23 cellular contexts compared by ENCODE assay signal in genomic region chr22:35685731-35686130, GRCh38. TPM values are rescaled to one million over a fixed set of nuclear protein-coding genes. Genes with fewer than 3 reads are reported as not detected.
"Had no signal": no experiment of that assay in that cellular context is flagged by ENCODE, and none has a peak within 500 bp of the region (broad histone marks: within the 10 kb centered on the region; RNA-seq: fewer than 3 reads in every experiment).

No MANE protein-coding gene starts in this region.

- H3K4me1 ChIP-seq: transverse colon, vagina had no signal

- H3K27ac Mint-ChIP-seq: activated T-helper 17 cell treated with anti-CD3 and anti-CD28 coated beads, Interleukin-2, amount 50 U/mL, for 72 hours; memory B cell; naive thymus-derived CD8-positive, alpha-beta T cell had no signal

- FAIRE-seq: colon had no signal

- H3K79me2 ChIP-seq: hepatocyte had no signal

- H3K9me3 ChIP-seq: mucosa of descending colon, neutrophil, transverse colon, vagina had no signal

- H2AFZ ChIP-seq: hepatocyte had no signal

- DNase-seq: activated CD4-positive, alpha-beta T cell treated with anti-CD3 and anti-CD28 coated beads, Interleukin-2, amount 50 U/mL, for 1 hour; activated CD4-positive, CD25-positive, alpha-beta regulatory T cell; activated naive CD4-positive, alpha-beta T cell treated with Interleukin-2 at 50 U/mL for 16 hours; activated T-cell treated with anti-CD3 and anti-CD28 coated beads for 4 hours; islet precursor cell; left ventricle myocardium inferior; mucosa of descending colon; naive thymus-derived CD8-positive, alpha-beta T cell; posterior cingulate gyrus; right cardiac atrium; stimulated activated naive CD8-positive, alpha-beta T cell treated with anti-CD3 and anti-CD28 coated beads, Interleukin-15, Interleukin-2, amounts not matched to agents 100 U/mL and 50 U/mL, for 24 hours had no signal

- H3K4me3 ChIP-seq: hepatocyte, left ventricle myocardium inferior, mucosa of descending colon, transverse colon, vagina had no signal

- H3K27ac ChIP-seq: hepatocyte, left ventricle myocardium inferior, neutrophil, transverse colon, vagina had no signal

- H3K9me3 Mint-ChIP-seq: activated T-helper 17 cell treated with anti-CD3 and anti-CD28 coated beads, Interleukin-2, amount 50 U/mL, for 72 hours had no signal

- ATAC-seq: activated T-helper 17 cell treated with anti-CD3 and anti-CD28 coated beads, Interleukin-2, amount 50 U/mL, for 72 hours; mucosa of descending colon; naive thymus-derived CD8-positive, alpha-beta T cell; right cardiac atrium; stimulated activated naive CD8-positive, alpha-beta T cell treated with anti-CD3 and anti-CD28 coated beads, Interleukin-15, Interleukin-2, amounts not matched to agents 100 U/mL and 50 U/mL, for 24 hours had no signal

- H3K36me3 ChIP-seq: left ventricle myocardium inferior, neutrophil, transverse colon, vagina had no signal

- H3K4me2 ChIP-seq: hepatocyte had no signal

- H3K4me3 Mint-ChIP-seq: activated T-helper 17 cell treated with anti-CD3 and anti-CD28 coated beads, Interleukin-2, amount 50 U/mL, for 72 hours; memory B cell; naive thymus-derived CD8-positive, alpha-beta T cell had no signal

- H3K27me3 ChIP-seq: hepatocyte, neutrophil, transverse colon, vagina had no signal

RNA-seq across cellular contexts. Expression of gene APOL5, which starts 31.9 kb away (rescaled TPM):
- total RNA-seq: activated CD8-positive, alpha-beta memory T cell treated with anti-CD3 and anti-CD28 coated beads for 36 hours; activated T-helper 17 cell treated with anti-CD3 and anti-CD28 coated beads, Interleukin-2, amount 50 U/mL, for 72 hours; cardiac septum; glomerular endothelial cell; hepatocyte; left ventricle myocardium inferior; mucosa of descending colon; naive thymus-derived CD8-positive, alpha-beta T cell; right cardiac atrium; T-helper 2 cell treated with Interferon-gamma antibody and Interleukin-4, amounts not matched to agents 100 ng/mL and 5 ng/mL, for 36 hours; transverse colon; vagina had no signal
- polyA plus RNA-seq: esophagus; hepatocyte; naive thymus-derived CD8-positive, alpha-beta T cell had no signal
